10 cellular contexts compared by ENCODE assay signal in the genomic region with DNA sequence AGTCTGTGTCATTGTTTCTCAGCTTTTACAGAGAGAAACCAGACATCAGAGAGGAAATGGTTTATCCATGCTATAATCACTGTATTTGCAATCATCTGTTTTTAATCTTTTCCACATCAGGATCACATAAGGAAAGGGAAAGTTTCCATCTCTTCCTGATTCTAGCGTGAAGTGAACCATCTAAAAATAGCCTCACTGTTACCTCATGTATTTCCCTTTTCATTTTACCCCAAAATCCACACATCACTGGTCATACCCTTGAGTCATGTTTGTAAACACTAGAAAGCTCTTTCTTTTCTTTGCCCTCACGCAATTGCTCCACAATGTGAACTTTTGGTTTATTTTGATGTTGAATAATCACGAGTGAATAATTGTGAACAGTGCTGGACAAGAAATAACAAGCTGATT.
DNase-seq lines count a peak whose midpoint lies in the region; ATAC-seq and TF ChIP-seq lines count a peak whose summit lies in the region.
"Had no signal": no experiment of that assay in that cellular context is flagged by ENCODE, and none has a peak within 500 bp of the region (broad histone marks: within the 10 kb centered on the region; RNA-seq: fewer than 3 reads in every experiment).

No MANE protein-coding gene starts in this region.

- no peak overlapping the region for H3K27ac ChIP-seq in foreskin keratinocyte
- no peak overlapping the region for H3K27ac ChIP-seq in stomach smooth muscle (ENCODE audit: low read length)

- H3K9me3 ChIP-seq in stomach smooth muscle (ENCODE audit: control insufficient read depth in 2 of 2, low read length in 2 of 2), result no peaks in the 10 kb centered on the region

- no peaks in the 10 kb centered on the region for H3K36me3 ChIP-seq in stomach smooth muscle (ENCODE audit: control insufficient read depth in 2 of 2, insufficient read depth in 2 of 2, low read length in 2 of 2)

- H3K27me3 ChIP-seq in foreskin keratinocyte, result no peaks in the 10 kb centered on the region
- H3K27me3 ChIP-seq in stomach smooth muscle (ENCODE audit: control insufficient read depth in 1 of 2, insufficient read depth in 2 of 2, low read length in 2 of 2), result no peaks in the 10 kb centered on the region

- H3K4me3 ChIP-seq in stomach smooth muscle (ENCODE audit: low read length in 2 of 2), result peak overlapping the region; percentile 0 to 22

- TF ChIP-seq CTCF in foreskin keratinocyte (conservative IDR thresholded peaks at IDR 0.05), result no peak

- peak; percentile 94 for ATAC-seq in SK-N-SH treated with all-trans-retinoic acid at 6 μM for 48 hours
- ATAC-seq in foreskin keratinocyte, result peak; percentile 45
- no peak for ATAC-seq in GM18502 (IDR thresholded peaks at IDR 0.05; ENCODE audit: poor library complexity, unreplicated experiment)

- peak overlapping the region in 1 of 2 donors; percentile 19 for H3K9ac ChIP-seq in stomach smooth muscle (ENCODE audit: low read length in 2 of 2)

- DNase-seq in GM03348 (ENCODE audit: low spot score) (peak; percentile 79), foreskin keratinocyte (peak; percentile 20 to 52), NCI-H2029 (lab: John Stamatoyannopoulos, UW) (no peak), SW480 (ENCODE audit: low spot score) (no peak)
- no peak for DNase-seq in stimulated activated CD4-positive, alpha-beta T cell treated with anti-CD3 and anti-CD28 coated beads, Interleukin-2, amount 100 ng/mL, for 24 hours
- DNase-seq: activated naive CD4-positive, alpha-beta T cell treated with anti-CD3 and anti-CD28 coated beads for 36 hours; Karpas-422 had no signal

- H3K4me1 ChIP-seq in foreskin keratinocyte (no peaks in the 10 kb centered on the region), stomach smooth muscle (ENCODE audit: control insufficient read depth, insufficient read depth, low read length) (peaks cover 2% of the 10 kb centered on the region)

TF ChIP-seq in SK-N-SH treated with all-trans-retinoic acid at 6 μM for 48 hours, 23 proteins besides CTCF, POLR2A, EP300 and RAD21:
- TF ChIP-seq ZFP3 (CRISPR knock-in tag; IDR thresholded peaks at IDR 0.05), result no peak
- TF ChIP-seq CSDC2 (CRISPR knock-in tag; IDR thresholded peaks at IDR 0.05), result no peak
- TF ChIP-seq TOX (CRISPR knock-in tag; IDR thresholded peaks at IDR 0.05; ENCODE audit: borderline replicate concordance), result peak; percentile 77
- TF ChIP-seq ISL1 (CRISPR knock-in tag; IDR thresholded peaks at IDR 0.05), result no peak
- TF ChIP-seq POU6F1 (CRISPR knock-in tag; IDR thresholded peaks at IDR 0.05; ENCODE audit: borderline replicate concordance, low read depth), result no peak
- no peak for TF ChIP-seq ZNF565 (CRISPR knock-in tag; conservative IDR thresholded peaks at IDR 0.05; ENCODE audit: low read depth)

Comparison
In these comparisons a context has a peak if more than half of its experiments do, and no peak if none do; other contexts are left out.
1. DNase-seq: peak in GM03348 (single experiment) and foreskin keratinocyte (2 of 2); none in NCI-H2029 (single experiment), stimulated activated CD4-positive, alpha-beta T cell treated with anti-CD3 and anti-CD28 coated beads, Interleukin-2, amount 100 ng/mL, for 24 hours (0 of 2) and SW480 (single experiment).